Comparison of ENCODE assay signal across 9 cellular contexts in genomic region chr2:74199275-74199701, GRCh38. TPM values are rescaled to one million over a fixed set of nuclear protein-coding genes. Genes with fewer than 3 reads are reported as not detected.
DNase-seq lines count a peak whose midpoint lies in the region; ATAC-seq, FAIRE-seq and TF ChIP-seq lines count a peak whose summit lies in the region.
"Had no signal": no experiment of that assay in that cellular context is flagged by ENCODE, and none has a peak within 500 bp of the region (broad histone marks: within the 10 kb centered on the region; RNA-seq: fewer than 3 reads in every experiment).

No MANE protein-coding gene starts in this region.

- intact Hi-C loops in kidney (cut with DNase I): no loop called here

- CTCF ChIA-PET in activated CD4-positive, alpha-beta T cell treated with anti-CD3 and anti-CD28 coated beads, Interleukin-2, amount 10 ng/mL, durations not matched to agents 7 days and 5 days (lab: Charles Lee): interaction anchor here (0.6 to 6.1 kb wide), 13 partner anchors 9 to 295 kb away, joined by 3 to 83 read pairs (median 3); partner anchors contain the start of genes BOLA3, MOB1A and MRPL53

- H3K27ac Mint-ChIP-seq in activated CD4-positive, alpha-beta T cell treated with anti-CD3 and anti-CD28 coated beads, Interleukin-2, amount 10 ng/mL, durations not matched to agents 7 days and 5 days: peak overlapping the region; percentile 98
- peak overlapping the region; percentile 100 for H3K27ac Mint-ChIP-seq in activated naive CD8-positive, alpha-beta T cell treated with anti-CD3 and anti-CD28 coated beads for 36 hours

- TF ChIP-seq CTCF in kidney (IDR thresholded peaks at IDR 0.05; ENCODE audit: borderline replicate concordance, extremely low read depth, insufficient read depth): no peak

- FAIRE-seq in kidney (lab: Jason Lieb, UNC): no peak
- FAIRE-seq: G401.6 had no signal

- H3K36me3 ChIP-seq in kidney (ENCODE audit: control insufficient read depth in 1 of 2, insufficient read depth in 2 of 2, low read length in 2 of 2): no peaks in the 10 kb centered on the region

- H3K27ac ChIP-seq in kidney (ENCODE audit: low read depth in 2 of 2, low read length in 2 of 2) (peak overlapping the region in 1 of 2 donors; percentile 82), temporal lobe (ENCODE audit: low read depth, low read length) (peak overlapping the region; percentile 61)

- H3K4me3 ChIP-seq in kidney (ENCODE audit: low read length in 2 of 2): peak overlapping the region; percentile 60 to 68

- H3K27me3 Mint-ChIP-seq in activated CD4-positive, alpha-beta T cell treated with anti-CD3 and anti-CD28 coated beads, Interleukin-2, amount 10 ng/mL, durations not matched to agents 7 days and 5 days: no peaks in the 10 kb centered on the region
- peaks cover 12% of the 10 kb centered on the region for H3K27me3 Mint-ChIP-seq in activated naive CD8-positive, alpha-beta T cell treated with anti-CD3 and anti-CD28 coated beads for 36 hours

- POLR2A ChIA-PET in activated CD4-positive, alpha-beta T cell treated with anti-CD3 and anti-CD28 coated beads, Interleukin-2, amount 10 ng/mL, durations not matched to agents 7 days and 5 days (lab: Charles Lee): interaction anchor here (4.2 kb wide), 1 partner anchor 21 kb away, joined by 28 read pairs; the partner anchor contains the start of gene MOB1A

- H3K9me3 Mint-ChIP-seq in activated CD4-positive, alpha-beta T cell treated with anti-CD3 and anti-CD28 coated beads, Interleukin-2, amount 10 ng/mL, durations not matched to agents 7 days and 5 days: no peaks in the 10 kb centered on the region
- no peaks in the 10 kb centered on the region for H3K9me3 Mint-ChIP-seq in activated naive CD8-positive, alpha-beta T cell treated with anti-CD3 and anti-CD28 coated beads for 36 hours

- H3K9ac ChIP-seq in kidney (ENCODE audit: low read length in 2 of 2): peak overlapping the region in 1 of 2 donors; percentile 54

- DNase-seq in activated CD4-positive, alpha-beta T cell treated with anti-CD3 and anti-CD28 coated beads, Interleukin-2, amount 10 ng/mL, durations not matched to agents 7 days and 5 days: no peak
- no peak for DNase-seq in activated CD4-positive, alpha-beta T cell treated with anti-CD3 and anti-CD28 coated beads for 4 hours
- DNase-seq in activated naive CD8-positive, alpha-beta T cell treated with anti-CD3 and anti-CD28 coated beads for 36 hours: no peak
- no peak for DNase-seq in kidney
- DNase-seq in NAMALWA (ENCODE audit: low spot score): no peak
- DNase-seq in dedifferentiated amniotic fluid mesenchymal stem cell (ENCODE audit: extremely low spot score): no peak

- H3K9me3 ChIP-seq in kidney (ENCODE audit: control insufficient read depth in 1 of 2, low read length in 2 of 2): no peaks in the 10 kb centered on the region

- peaks cover 60% of the 10 kb centered on the region for H3K4me1 Mint-ChIP-seq in activated CD4-positive, alpha-beta T cell treated with anti-CD3 and anti-CD28 coated beads, Interleukin-2, amount 10 ng/mL, durations not matched to agents 7 days and 5 days
- H3K4me1 Mint-ChIP-seq in activated naive CD8-positive, alpha-beta T cell treated with anti-CD3 and anti-CD28 coated beads for 36 hours: peaks cover 49% of the 10 kb centered on the region

- peaks cover 3 to 10% of the 10 kb centered on the region in 2 donors for H3K4me1 ChIP-seq in kidney (ENCODE audit: control insufficient read depth in 1 of 2, insufficient read depth in 1 of 2, low read depth in 1 of 2, low read length in 2 of 2)

- peak overlapping the region; percentile 92 for H3K4me3 Mint-ChIP-seq in activated CD4-positive, alpha-beta T cell treated with anti-CD3 and anti-CD28 coated beads, Interleukin-2, amount 10 ng/mL, durations not matched to agents 7 days and 5 days
- H3K4me3 Mint-ChIP-seq in activated naive CD8-positive, alpha-beta T cell treated with anti-CD3 and anti-CD28 coated beads for 36 hours: peak overlapping the region; percentile 99

- no peak for ATAC-seq in GM19463 (IDR thresholded peaks at IDR 0.05; ENCODE audit: unreplicated experiment)

- H3K36me3 Mint-ChIP-seq in activated CD4-positive, alpha-beta T cell treated with anti-CD3 and anti-CD28 coated beads, Interleukin-2, amount 10 ng/mL, durations not matched to agents 7 days and 5 days (ENCODE audit: low read depth): peaks cover 33% of the 10 kb centered on the region
- H3K36me3 Mint-ChIP-seq in activated naive CD8-positive, alpha-beta T cell treated with anti-CD3 and anti-CD28 coated beads for 36 hours: peaks cover 52% of the 10 kb centered on the region

RNA-seq across cellular contexts. Expression of gene MTHFD2, which starts 0.9 kb away (rescaled TPM):
- total RNA-seq in activated CD4-positive, alpha-beta T cell treated with anti-CD3 and anti-CD28 coated beads, Interleukin-2, amount 10 ng/mL, durations not matched to agents 7 days and 5 days: 100 to 1,000 TPM; 129 to 130 TPM
- 100 to 1,000 TPM; 375 to 398 TPM for total RNA-seq in activated naive CD8-positive, alpha-beta T cell treated with anti-CD3 and anti-CD28 coated beads for 36 hours
- total RNA-seq in kidney (69.6 TPM), temporal lobe (12.3 TPM)
- 19.0 TPM for polyA plus RNA-seq in kidney (ENCODE audit: insufficient read depth, low read depth, low replicate concordance)

RNA-seq across cellular contexts. Expression of gene MOB1A, which starts 20.6 kb away (rescaled TPM):
- 100 to 1,000 TPM; 163 to 165 TPM for total RNA-seq in activated CD4-positive, alpha-beta T cell treated with anti-CD3 and anti-CD28 coated beads, Interleukin-2, amount 10 ng/mL, durations not matched to agents 7 days and 5 days
- 100 to 1,000 TPM; 156 to 161 TPM for total RNA-seq in activated naive CD8-positive, alpha-beta T cell treated with anti-CD3 and anti-CD28 coated beads for 36 hours
- total RNA-seq in kidney (117 TPM), temporal lobe (26.8 TPM)
- polyA plus RNA-seq in kidney (ENCODE audit: insufficient read depth, low read depth, low replicate concordance): 36.2 TPM

RNA-seq across cellular contexts. Expression of gene BOLA3, which starts 51.6 kb away (rescaled TPM):
- total RNA-seq in activated CD4-positive, alpha-beta T cell treated with anti-CD3 and anti-CD28 coated beads, Interleukin-2, amount 10 ng/mL, durations not matched to agents 7 days and 5 days: 10 to 100 TPM; 53.3 to 63.2 TPM
- total RNA-seq in activated naive CD8-positive, alpha-beta T cell treated with anti-CD3 and anti-CD28 coated beads for 36 hours: 100 to 1,000 TPM; 148 to 154 TPM
- total RNA-seq in kidney (28.1 TPM), temporal lobe (19.7 TPM)
- polyA plus RNA-seq in kidney (ENCODE audit: insufficient read depth, low read depth, low replicate concordance): 155 TPM
